Comparison of ENCODE assay signal across 2 cellular contexts in genomic region chr20:58853466-58853865, GRCh38.
TF ChIP-seq lines count a peak whose summit lies in the region.

No MANE protein-coding gene starts in this region.

TF ChIP-seq in HepG2, 621 proteins besides CTCF, POLR2A, EP300 and RAD21:
- no peak for TF ChIP-seq REL (CRISPR knock-in tag; conservative IDR thresholded peaks at IDR 0.05)
- TF ChIP-seq ZNF768 (CRISPR knock-in tag; IDR thresholded peaks at IDR 0.05): no peak
- TF ChIP-seq ARNT2 (CRISPR knock-in tag; IDR thresholded peaks at IDR 0.05; ENCODE audit: low read depth): no peak
- peak; percentile 7 for TF ChIP-seq HNRNPLL (IDR thresholded peaks at IDR 0.05; ENCODE audit: low read depth, low read length, poor library complexity, severe bottlenecking)
- TF ChIP-seq NFE2L1 (CRISPR knock-in tag; IDR thresholded peaks at IDR 0.05; ENCODE audit: borderline replicate concordance): no peak
- no peak for TF ChIP-seq TERF1 (CRISPR knock-in tag; IDR thresholded peaks at IDR 0.05)
- no peak for TF ChIP-seq ZNF546 (CRISPR knock-in tag; conservative IDR thresholded peaks at IDR 0.05)
- TF ChIP-seq NFKBIZ (CRISPR knock-in tag; IDR thresholded peaks at IDR 0.05): no peak
- TF ChIP-seq HES4 (CRISPR knock-in tag; IDR thresholded peaks at IDR 0.05; ENCODE audit: borderline replicate concordance): no peak

TF ChIP-seq in H1, 55 proteins besides CTCF, POLR2A, EP300 and RAD21:
- TF ChIP-seq SIX5 (IDR thresholded peaks at IDR 0.05; ENCODE audit: low read depth, low read length): no peak
- TF ChIP-seq ZNF274 (IDR thresholded peaks at IDR 0.05; ENCODE audit: borderline replicate concordance, extremely low read depth, low read length): no peak
- no peak for TF ChIP-seq HDAC2 (IDR thresholded peaks at IDR 0.05; ENCODE audit: borderline replicate concordance in 1 of 2, low read depth in 2 of 2, low read length in 2 of 2)
- no peak for TF ChIP-seq SP1 (IDR thresholded peaks at IDR 0.05; ENCODE audit: low read depth, low read length)
- TF ChIP-seq CHD1 (IDR thresholded peaks at IDR 0.05; ENCODE audit: low read depth, low read length): no peak
- no peak for TF ChIP-seq BCL11A (IDR thresholded peaks at IDR 0.05; ENCODE audit: low read depth in 2 of 2, low read length in 2 of 2)
- TF ChIP-seq SAP30 (IDR thresholded peaks at IDR 0.05; ENCODE audit: insufficient read depth, insufficient replicate concordance, low read length): no peak
- no peak for TF ChIP-seq SP4 (IDR thresholded peaks at IDR 0.05; ENCODE audit: low read length)
- no peak for TF ChIP-seq RNF2 (IDR thresholded peaks at IDR 0.05; ENCODE audit: borderline replicate concordance, low read depth, low read length, missing control alignments, poor library complexity, severe bottlenecking)
- TF ChIP-seq POU5F1 (IDR thresholded peaks at IDR 0.05; ENCODE audit: low read depth, low read length): no peak
- no peak for TF ChIP-seq CEBPB (IDR thresholded peaks at IDR 0.05; ENCODE audit: low read depth, low read length)
- TF ChIP-seq TAF7 (optimal IDR thresholded peaks at IDR 0.05; ENCODE audit: borderline replicate concordance, low read depth, low read length): no peak
- no peak for TF ChIP-seq GABPA (IDR thresholded peaks at IDR 0.05; ENCODE audit: borderline replicate concordance, insufficient read depth, low read length)
- no peak for TF ChIP-seq BRCA1 (IDR thresholded peaks at IDR 0.05; ENCODE audit: low read depth, low read length)
- no peak for TF ChIP-seq HDAC6 (IDR thresholded peaks at IDR 0.05; ENCODE audit: low read depth, low read length)
- TF ChIP-seq GTF2F1 (IDR thresholded peaks at IDR 0.05; ENCODE audit: borderline replicate concordance, low read depth, low read length): no peak
- no peak for TF ChIP-seq TBP (IDR thresholded peaks at IDR 0.05; ENCODE audit: low read depth, low read length)
